ENCODE assay signal across 8 cellular contexts in the genomic region with DNA sequence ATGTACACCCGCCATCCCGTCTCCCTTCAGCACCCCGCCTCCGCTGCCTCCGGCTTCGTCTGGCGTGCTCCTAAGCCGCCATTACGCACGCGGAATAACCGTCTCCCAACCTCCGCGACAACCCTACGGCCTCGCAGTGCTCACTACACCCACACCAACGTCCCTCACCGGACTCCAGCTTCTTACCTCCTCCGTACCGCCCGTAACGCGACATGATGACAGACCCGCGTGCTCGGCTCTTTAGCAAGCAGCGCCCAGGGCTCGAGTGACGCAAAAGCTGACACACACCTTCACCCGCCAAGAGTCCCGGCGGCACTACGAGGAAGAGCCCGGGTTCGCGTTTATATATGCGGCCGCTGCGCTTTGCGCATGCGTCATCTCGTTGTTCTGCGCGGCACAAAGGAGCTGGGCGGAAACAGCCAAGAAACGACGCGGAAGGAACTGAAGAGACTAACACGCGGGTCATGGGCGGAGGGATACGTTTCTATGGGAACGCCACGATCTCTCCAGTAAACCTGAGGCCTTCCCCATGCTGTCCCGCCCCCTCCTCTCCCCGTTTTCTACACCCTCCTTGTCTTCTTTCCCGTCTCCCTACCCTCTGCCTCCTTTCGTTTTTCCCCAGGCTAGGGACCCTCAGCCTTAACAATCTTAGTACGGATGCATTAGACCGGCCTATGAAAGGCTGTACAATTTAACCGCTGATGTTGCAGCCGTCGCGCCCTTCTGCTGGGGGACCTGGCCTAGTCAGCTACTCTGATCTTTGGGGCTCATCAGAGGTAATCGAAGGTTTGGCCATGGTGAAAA. TPM values are rescaled to one million over a fixed set of nuclear protein-coding genes. Genes with fewer than 3 reads are reported as not detected.
DNase-seq lines count a peak whose midpoint lies in the region; ATAC-seq and TF ChIP-seq lines count a peak whose summit lies in the region.

A gene (minus strand): TSS at position 319 of the 804 bp plus-strand sequence. CDS start 105 bp downstream, at position 214.

- ATAC-seq in HG02798 (IDR thresholded peaks at IDR 0.05; ENCODE audit: poor library complexity, unreplicated experiment) (peak; percentile 85), T-cell (replicated peaks in 1 of 4) (peak; percentile 78 to 87 (median 82))

- peaks cover 9 to 21% of the 10 kb centered on the region in 2 experiments for H3K36me3 ChIP-seq in trophoblast cell (ENCODE audit: control insufficient read depth in 1 of 2, insufficient read depth in 2 of 2, low read length in 2 of 2)
- peaks cover 0 to 33% (median 15%) of the 10 kb centered on the region in 4 donors for H3K36me3 ChIP-seq in transverse colon

- no peaks in the 10 kb centered on the region for H3K9me3 ChIP-seq in trophoblast cell (ENCODE audit: insufficient read depth, low read depth, low read length)
- H3K9me3 ChIP-seq in transverse colon: no peaks in the 10 kb centered on the region

- peak within 1 kb of the TSS; percentile 95 for H4K91ac ChIP-seq in trophoblast cell (ENCODE audit: low read depth, low read length)

- no peak for TF ChIP-seq CTCF in GM12875 (IDR thresholded peaks at IDR 0.05; ENCODE audit: borderline replicate concordance, insufficient read depth, low read depth, low read length)
- TF ChIP-seq CTCF in transverse colon (IDR thresholded peaks at IDR 0.05): peak in 2 of 5 experiments; percentile 17 to 22

- peak within 1 kb of the TSS; percentile 96 for H4K8ac ChIP-seq in trophoblast cell (ENCODE audit: low read depth, low read length)

- H3K27me3 Mint-ChIP-seq in T-cell: peaks cover 0 to 3% of the 10 kb centered on the region in 2 donors

- H3K4ac ChIP-seq in trophoblast cell (ENCODE audit: low read depth, low read length): peak within 1 kb of the TSS; percentile 100

- peak within 1 kb of the TSS; percentile 96 for H2BK5ac ChIP-seq in trophoblast cell (ENCODE audit: low read depth, low read length, poor library complexity)

- peak within 1 kb of the TSS; percentile 99 to 100 (median 100) for H3K4me3 Mint-ChIP-seq in T-cell

- peaks cover 43% of the 10 kb centered on the region for H3K36me3 Mint-ChIP-seq in T-cell

- H3K79me1 ChIP-seq in trophoblast cell (ENCODE audit: low read length): peaks cover 16% of the 10 kb centered on the region

- H3K27me3 ChIP-seq in trophoblast cell (ENCODE audit: insufficient read depth, low read length): no peaks in the 10 kb centered on the region
- H3K27me3 ChIP-seq in transverse colon: no peaks in the 10 kb centered on the region

- CTCF ChIA-PET in T-cell (lab: Charles Lee): interaction anchor here (0.6 to 1.9 kb wide), 9 partner anchors 11 to 435 kb away, joined by 3 to 10 read pairs (median 4); no protein-coding TSS in a partner anchor

- intact Hi-C loops in cardiac septum (cut with DNase I) (loop anchor here (1.0 to 2.0 kb wide), 2 partner anchors 27 to 148 kb away; a partner anchor contains a TSS), transverse colon (cut with DNase I; ENCODE audit: low total_unique reads) (no loop called here)

- H3K4me1 Mint-ChIP-seq in T-cell: peaks cover 50 to 64% (median 60%) of the 10 kb centered on the region in 3 donors

- H3K4me1 ChIP-seq in trophoblast cell (ENCODE audit: control insufficient read depth in 1 of 2, insufficient read depth in 2 of 2, low read length in 2 of 2) (no peaks in the 10 kb centered on the region), transverse colon (peaks cover 22 to 43% (median 35%) of the 10 kb centered on the region in 4 donors)

- peak; percentile 43 for TF ChIP-seq EP300 in transverse colon (IDR thresholded peaks at IDR 0.05; ENCODE audit: low read depth)

- H3K9ac ChIP-seq in trophoblast cell (ENCODE audit: low read length): peak within 1 kb of the TSS; percentile 99

- peak within 1 kb of the TSS; percentile 88 for H3K27ac ChIP-seq in adipose tissue (ENCODE audit: low read depth, low read length)
- peak within 1 kb of the TSS; percentile 92 for H3K27ac ChIP-seq in trophoblast cell (ENCODE audit: low read depth, low read length)
- peak within 1 kb of the TSS; percentile 97 to 99 (median 98) for H3K27ac ChIP-seq in transverse colon

- WGBS in adipose tissue, 3 donors: 1% methylated on average over 64 to 65 of the region's 65 CpGs
- WGBS in trophoblast cell (ENCODE audit: extremely low coverage, insufficient coverage, insufficient read length): no CpG with 5 or more reads among the region's 65 CpGs
- 2 to 3% methylated on average over 13 to 65 of the region's 65 CpGs for WGBS in transverse colon (ENCODE audit: low coverage in 1 of 2), 2 donors

- in situ Hi-C loops in transverse colon (cut with MboI; ENCODE audit: low pct_ligation_motif_present in 1 of 4, low pct_unique_long_range_greater_than_20kb in 1 of 4, low sequenced_read_pairs in 3 of 4): no loop called here

- H4K12ac ChIP-seq in trophoblast cell (ENCODE audit: low read depth, low read length): peak within 1 kb of the TSS; percentile 98

- H3K4me3 ChIP-seq in GM12875 (ENCODE audit: low read depth, low read length) (peak within 1 kb of the TSS; percentile 76), trophoblast cell (ENCODE audit: low read depth, low read length) (peak within 1 kb of the TSS; percentile 99), transverse colon (peak within 1 kb of the TSS; percentile 75 to 90 (median 78))

- H2AK5ac ChIP-seq in trophoblast cell (ENCODE audit: low read length): peak within 1 kb of the TSS; percentile 99

- H3K9me3 Mint-ChIP-seq in T-cell: no peaks in the 10 kb centered on the region

- peak within 1 kb of the TSS; percentile 99 to 100 for H3K27ac Mint-ChIP-seq in T-cell

- peak; percentile 100 for TF ChIP-seq POLR2A in transverse colon (IDR thresholded peaks at IDR 0.05)

- H3K23ac ChIP-seq in trophoblast cell (ENCODE audit: low read length): no peak within 1 kb of the TSS

- DNase-seq in NCI-H1436 treated with DMSO at 0.1 percent for 48 hours (lab: John Stamatoyannopoulos, UW): peak; percentile 97
- DNase-seq in T-cell: peak; percentile 94 to 99 (median 97)
- peak; percentile 98 for DNase-seq in cardiac septum (ENCODE audit: low spot score)
- DNase-seq in trophoblast cell: peak; percentile 97 to 99
- DNase-seq in transverse colon: peak; percentile 97

- peaks cover 21% of the 10 kb centered on the region for H3K79me2 ChIP-seq in trophoblast cell (ENCODE audit: control insufficient read depth, insufficient read depth, low read length, poor library complexity)

- peak within 1 kb of the TSS; percentile 74 for H2AFZ ChIP-seq in trophoblast cell (ENCODE audit: insufficient read depth, low read length, poor library complexity)

- POLR2A ChIA-PET in T-cell (lab: Charles Lee): interaction anchor here (0.5 to 2.5 kb wide), 93 partner anchors 8 to 1595 kb away, joined by 3 to 41 read pairs (median 4); a partner anchor contains a TSS

- peak within 1 kb of the TSS; percentile 97 for H3K4me2 ChIP-seq in trophoblast cell (ENCODE audit: low read length)

- H2BK120ac ChIP-seq in trophoblast cell (ENCODE audit: insufficient read depth, low read length, poor library complexity): peak within 1 kb of the TSS; percentile 97

- peak within 1 kb of the TSS; percentile 42 for H2BK12ac ChIP-seq in trophoblast cell (ENCODE audit: low read length)

- peak within 1 kb of the TSS; percentile 100 for H3K14ac ChIP-seq in trophoblast cell (ENCODE audit: low read length)

- peak within 1 kb of the TSS; percentile 100 for H3K18ac ChIP-seq in trophoblast cell (ENCODE audit: low read length)

RNA-seq across cellular contexts. Expression of the gene that starts here (rescaled TPM):
- 100 to 1,000 TPM; 252 to 649 (median 265) TPM for total RNA-seq in T-cell
- polyA plus RNA-seq in adipose tissue: 100 to 1,000 TPM in 1 of 3 donors, 10 to 100 TPM in 2; 46.1 to 168 (median 98.6) TPM
- total RNA-seq in cardiac septum: 55.0 TPM
- polyA plus RNA-seq in trophoblast cell (2013): 200 and 205 TPM in 2 replicates
- 100 to 1,000 TPM in 2 of 4 donors, 10 to 100 TPM in 2; 75.6 to 153 (median 95.0) TPM for total RNA-seq in transverse colon

Comparison
In these comparisons a context has a peak if more than half of its experiments do, and no peak if none do; other contexts are left out.
1. Peak in every context shown above with its lines: DNase-seq, ATAC-seq, H3K4me3 ChIP-seq and H3K27ac ChIP-seq.